10 cellular contexts compared by ENCODE assay signal in the genomic region with DNA sequence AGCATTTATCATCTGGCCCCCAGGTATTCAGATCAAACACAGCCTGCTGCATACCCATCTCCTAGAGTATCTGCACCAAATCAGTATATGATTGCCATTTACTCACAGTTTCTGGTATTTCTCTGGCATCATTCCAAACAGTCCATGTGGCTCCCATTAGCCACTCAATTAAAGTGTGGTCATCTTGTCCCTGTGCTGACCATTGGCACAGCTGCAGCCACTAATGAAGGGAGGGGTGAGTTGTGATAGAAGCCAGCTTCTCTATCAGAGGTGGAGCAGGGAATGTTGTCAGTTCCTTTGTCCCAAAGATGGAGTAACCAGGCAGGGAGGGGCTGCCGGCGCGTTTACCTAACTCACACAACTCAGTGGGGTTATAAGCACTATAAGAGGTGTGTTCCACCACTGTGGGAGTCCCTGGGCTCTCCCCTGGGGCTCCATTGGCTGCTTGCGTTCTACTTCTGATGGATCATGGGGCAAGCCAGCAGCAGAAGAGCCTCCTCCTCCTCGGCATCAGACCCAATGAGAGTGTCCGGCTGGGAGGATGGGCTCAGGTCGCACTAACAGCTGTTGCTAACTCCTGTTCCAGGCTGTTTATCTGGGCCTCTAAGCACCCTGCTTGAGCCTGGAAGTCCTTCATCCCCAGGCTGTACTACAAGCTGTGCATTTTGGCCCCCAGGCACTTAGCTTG.
DNase-seq lines count a peak whose midpoint lies in the region; ATAC-seq and TF ChIP-seq lines count a peak whose summit lies in the region.
"Had no signal": no experiment of that assay in that cellular context is flagged by ENCODE, and none has a peak within 500 bp of the region (broad histone marks: within the 10 kb centered on the region; RNA-seq: fewer than 3 reads in every experiment).

No MANE protein-coding gene starts in this region.

- no peaks in the 10 kb centered on the region for H3K27me3 ChIP-seq in esophagus (ENCODE audit: control insufficient read depth in 1 of 2, insufficient read depth in 2 of 2, low read length in 2 of 2)
- no peaks in the 10 kb centered on the region for H3K27me3 ChIP-seq in vagina

- DNase-seq in RPMI7951 (ENCODE audit: low read depth) (peak; percentile 91), lung microvascular endothelial cell (ENCODE audit: low read depth in 2 of 2) (peak; percentile 31 to 32), vagina (ENCODE audit: extremely low spot score in 2 of 2) (no peak), DMS79 treated with DMSO at 0.1 percent for 48 hours (lab: John Stamatoyannopoulos, UW) (no peak), NOMO-1 treated with dmso at 0.1 percent for 144 hours (lab: John Stamatoyannopoulos, UW; ENCODE audit: unreplicated experiment) (no peak)
- DNase-seq: activated CD4-positive, alpha-beta T cell treated with anti-CD3 and anti-CD28 coated beads, Interleukin-2, amount 10 ng/mL, durations not matched to agents 24 days and 14 days; activated T-cell treated with anti-CD3 and anti-CD28 coated beads, Interleukin-2, amount 50 U/mL, for 48 hours; cortex of kidney had no signal

- no peak for ATAC-seq in GM21390 (IDR thresholded peaks at IDR 0.05; ENCODE audit: unreplicated experiment)

- H3K36me3 ChIP-seq in esophagus (ENCODE audit: control insufficient read depth in 2 of 2, insufficient read depth in 2 of 2, low read length in 1 of 2) (no peaks in the 10 kb centered on the region), vagina (no peaks in the 10 kb centered on the region)

- H3K4me3 ChIP-seq in esophagus (ENCODE audit: low read depth in 1 of 2, low read length in 2 of 2) (no peak overlapping the region), vagina (no peak overlapping the region)

- H3K4me1 ChIP-seq in esophagus (ENCODE audit: control insufficient read depth in 2 of 2, insufficient read depth in 2 of 2, low read length in 1 of 2) (peaks cover 2 to 5% of the 10 kb centered on the region in 2 donors), vagina (peaks cover 37% of the 10 kb centered on the region)

- H3K27ac ChIP-seq in esophagus (ENCODE audit: low read depth in 2 of 2, low read length in 1 of 2) (peak overlapping the region; percentile 11 to 43), vagina (peak overlapping the region; percentile 73)

- intact Hi-C loops in vagina (cut with DNase I), result no loop called here

- 75 to 86% methylated on average over 7 of the region's 7 CpGs for WGBS in esophagus, 2 donors

- no peak for TF ChIP-seq CTCF in vagina (IDR thresholded peaks at IDR 0.05)

- H3K9me3 ChIP-seq in esophagus (ENCODE audit: control insufficient read depth in 2 of 2, insufficient read depth in 1 of 2, low read depth in 1 of 2, low read length in 1 of 2) (peaks cover 2 to 4% of the 10 kb centered on the region in 2 donors), vagina (no peaks in the 10 kb centered on the region)

- TF ChIP-seq POLR2A in vagina (IDR thresholded peaks at IDR 0.05), result no peak

Comparison
In these comparisons a context has a peak if more than half of its experiments do, and no peak if none do; other contexts are left out.
1. DNase-seq: peak in RPMI7951 (single experiment) and lung microvascular endothelial cell (2 of 2); none in vagina (0 of 2), DMS79 treated with DMSO at 0.1 percent for 48 hours (single experiment) and NOMO-1 treated with dmso at 0.1 percent for 144 hours (single experiment).